In the genomic region with DNA sequence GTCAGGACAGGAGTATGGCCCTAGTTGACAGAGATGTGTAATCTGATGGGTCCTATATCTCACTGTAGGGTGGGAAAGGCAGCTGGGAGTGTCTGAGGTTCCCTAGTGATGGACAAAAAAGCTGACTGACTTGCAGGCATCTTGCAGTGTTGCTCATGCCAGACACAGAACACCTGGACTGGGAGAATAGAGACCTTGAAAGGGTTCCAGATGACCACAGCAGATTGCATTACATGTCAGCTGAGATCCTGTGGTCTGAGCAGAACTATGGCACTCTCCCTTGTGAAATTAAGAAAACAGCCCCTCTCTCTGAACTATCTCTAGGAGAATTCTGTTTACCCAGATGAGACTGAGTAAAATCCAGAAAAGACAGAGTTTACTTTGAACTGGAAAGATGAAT, we compare ENCODE assay signal across 16 cellular contexts.
A peak's percentile ranks its signal among the peaks of the same experiment; 100 is the strongest.
DNase-seq lines count a peak whose midpoint lies in the region; ATAC-seq and TF ChIP-seq lines count a peak whose summit lies in the region.
"Had no signal": no experiment of that assay in that cellular context is flagged by ENCODE, and none has a peak within 500 bp of the region (broad histone marks: within the 10 kb centered on the region; RNA-seq: fewer than 3 reads in every experiment).

No MANE protein-coding gene starts in this region.

- in situ Hi-C loops in GM13976 (cut with MboI; ENCODE audit: low sequenced_read_pairs, unreplicated experiment): no loop called here

- DNase-seq in MM.1S: peak; percentile 66
- peak; percentile 59 for DNase-seq in amniotic epithelial cell (ENCODE audit: low read depth)
- peak; percentile 54 for DNase-seq in myocyte (ENCODE audit: low read depth)
- DNase-seq in lower lobe of right lung: no peak
- no peak for DNase-seq in midbrain (lab: John Stamatoyannopoulos, UW)
- no peak for DNase-seq in GM13976 (ENCODE audit: low spot score)
- DNase-seq: Caco-2; CD8-positive, alpha-beta T cell; DND-41; GDM1; GM23248; H7 had no signal

- H3K4me1 ChIP-seq in MM.1S (ENCODE audit: low read length) (peaks cover 24% of the 10 kb centered on the region), lower lobe of right lung (no peaks in the 10 kb centered on the region)
- H3K4me1 ChIP-seq: Caco-2 had no signal

- H3K4me2 ChIP-seq in MM.1S (ENCODE audit: low read depth, low read length): peak overlapping the region; percentile 15; the same call in 1 of the 2 replicates

- H3K27ac ChIP-seq in MM.1S (ENCODE audit: low read length) (no peak overlapping the region), lower lobe of right lung (no peak overlapping the region)
- H3K27ac ChIP-seq: 22Rv1, GM23248, HL-60 had no signal

- ATAC-seq in GM19395 (IDR thresholded peaks at IDR 0.05; ENCODE audit: unreplicated experiment) (peak; percentile 46), lower lobe of right lung (no peak), HG03469 (IDR thresholded peaks at IDR 0.05; ENCODE audit: unreplicated experiment) (no peak)
- ATAC-seq: CD8-positive, alpha-beta T cell had no signal

- H3K27me3 ChIP-seq in MM.1S (replicated peaks; ENCODE audit: insufficient read depth, low read length): no peaks in the 10 kb centered on the region
- H3K27me3 ChIP-seq in lower lobe of right lung (ENCODE audit: low read depth): no peaks in the 10 kb centered on the region

- H3K9ac ChIP-seq in MM.1S (ENCODE audit: low read length): no peak overlapping the region
- H3K9ac ChIP-seq: GM23248 had no signal

- no peaks in the 10 kb centered on the region for H3K79me2 ChIP-seq in MM.1S (ENCODE audit: low read length)

- intact Hi-C loops in lower lobe of right lung (cut with DNase I): no loop called here

- H4K20me1 ChIP-seq in MM.1S (ENCODE audit: insufficient read depth, low read length): no peaks in the 10 kb centered on the region

- TF ChIP-seq CTCF in MM.1S (IDR thresholded peaks at IDR 0.05; ENCODE audit: low read length) (no peak), lower lobe of right lung (IDR thresholded peaks at IDR 0.05) (no peak), GM13976 (IDR thresholded peaks at IDR 0.05; ENCODE audit: borderline replicate concordance, control extremely low read depth, extremely low read depth, insufficient read depth, missing control alignments) (no peak)

- H3K9me3 ChIP-seq in MM.1S (replicated peaks; ENCODE audit: insufficient read depth, low read length): no peaks in the 10 kb centered on the region
- H3K9me3 ChIP-seq in lower lobe of right lung: no peaks in the 10 kb centered on the region
- H3K9me3 ChIP-seq: Caco-2 had no signal

- H3K9me2 ChIP-seq in MM.1S (replicated peaks; ENCODE audit: insufficient read depth, low read length): no peaks in the 10 kb centered on the region

- H3F3A ChIP-seq in MM.1S (ENCODE audit: insufficient read depth, low read length): no peaks in the 10 kb centered on the region

- no peaks in the 10 kb centered on the region for H3K36me3 ChIP-seq in MM.1S (replicated peaks; ENCODE audit: insufficient read depth, low read length)
- no peaks in the 10 kb centered on the region for H3K36me3 ChIP-seq in lower lobe of right lung

- H3K4me3 ChIP-seq in MM.1S (ENCODE audit: low read length) (no peak overlapping the region), lower lobe of right lung (no peak overlapping the region)
- H3K4me3 ChIP-seq: GM23248 had no signal

- H2AFZ ChIP-seq in MM.1S (ENCODE audit: low read length): no peak overlapping the region
- H2AFZ ChIP-seq: GM23248 had no signal

Comparison
In these comparisons a context has a peak if more than half of its experiments do, and no peak if none do; other contexts are left out.
1. DNase-seq: peak in MM.1S (single experiment), amniotic epithelial cell (single experiment) and myocyte (single experiment); none in lower lobe of right lung (single experiment), midbrain (single experiment) and GM13976 (single experiment).